ENCODE assay signal across 9 cellular contexts in the genomic region with DNA sequence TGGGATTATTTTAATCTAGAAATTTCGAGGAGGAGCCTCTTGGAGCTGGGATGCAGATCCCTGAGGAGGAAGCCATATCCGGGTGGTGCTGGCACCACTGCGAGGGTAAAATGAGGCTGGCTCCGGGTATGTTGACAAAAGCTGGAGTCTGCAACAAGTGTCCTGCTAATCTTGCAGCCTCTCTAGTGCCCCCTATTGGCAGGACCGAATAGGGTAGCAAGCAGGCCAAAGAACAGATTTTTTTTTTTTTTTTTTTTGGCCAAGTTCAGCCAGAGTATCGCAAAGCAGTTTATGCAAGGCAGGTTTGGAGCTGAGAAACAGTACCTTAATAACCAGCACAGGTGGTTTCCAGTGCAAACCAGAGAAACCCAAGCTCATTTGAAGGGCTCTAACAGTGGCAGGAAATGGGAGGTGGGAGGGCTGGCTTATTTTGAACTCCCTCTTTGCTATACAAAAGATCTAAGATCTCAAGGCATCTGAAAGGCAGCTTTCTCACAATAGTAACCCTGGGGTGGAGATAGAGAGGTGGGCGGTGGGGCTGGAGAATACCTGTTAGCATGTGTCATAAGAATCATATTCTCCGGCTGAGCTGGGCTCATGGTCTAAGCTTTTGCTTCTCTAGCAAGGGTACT. TPM values are rescaled to one million over a fixed set of nuclear protein-coding genes. Genes with fewer than 3 reads are reported as not detected.
DNase-seq lines count a peak whose midpoint lies in the region; ATAC-seq and TF ChIP-seq lines count a peak whose summit lies in the region.
"Had no signal": no experiment of that assay in that cellular context is flagged by ENCODE, and none has a peak within 500 bp of the region (broad histone marks: within the 10 kb centered on the region; RNA-seq: fewer than 3 reads in every experiment).

No MANE protein-coding gene starts in this region.

- H3F3A ChIP-seq in neural progenitor cell (ENCODE audit: low read depth): no peaks in the 10 kb centered on the region

- CTCF ChIA-PET in OCI-LY7 (lab: Charles Lee; ENCODE audit: unreplicated experiment): no interaction called here

- no peak overlapping the region for H3K27ac Mint-ChIP-seq in activated naive CD8-positive, alpha-beta T cell treated with anti-CD3 and anti-CD28 coated beads, Interleukin-2, amount 10 ng/mL, durations not matched to agents 7 days and 5 days
- no peak overlapping the region for H3K27ac Mint-ChIP-seq in neural progenitor cell

- no peaks in the 10 kb centered on the region for H3K9me2 ChIP-seq in OCI-LY7 (ENCODE audit: insufficient read depth, low read length)

- H3K36me3 Mint-ChIP-seq in activated naive CD8-positive, alpha-beta T cell treated with anti-CD3 and anti-CD28 coated beads, Interleukin-2, amount 10 ng/mL, durations not matched to agents 7 days and 5 days: no peaks in the 10 kb centered on the region
- H3K36me3 Mint-ChIP-seq in neural progenitor cell: no peaks in the 10 kb centered on the region

- H2AFZ ChIP-seq in OCI-LY7 (ENCODE audit: low read length): no peak overlapping the region
- no peak overlapping the region for H2AFZ ChIP-seq in neural progenitor cell (replicated peaks)

- no peaks in the 10 kb centered on the region for H4K20me1 ChIP-seq in OCI-LY7 (ENCODE audit: insufficient read depth, low read length)
- H4K20me1 ChIP-seq in neural progenitor cell (ENCODE audit: low read depth): no peaks in the 10 kb centered on the region

- intact Hi-C loops in OCI-LY7 (cut with micrococcal nuclease; ENCODE audit: unreplicated experiment): no loop called here
- intact Hi-C loops in right cardiac atrium (cut with DNase I): no loop called here
- intact Hi-C loops in sigmoid colon (cut with DNase I): no loop called here

- peaks cover 12% of the 10 kb centered on the region for H3K4me1 Mint-ChIP-seq in activated naive CD8-positive, alpha-beta T cell treated with anti-CD3 and anti-CD28 coated beads, Interleukin-2, amount 10 ng/mL, durations not matched to agents 7 days and 5 days
- H3K4me1 Mint-ChIP-seq in neural progenitor cell: peaks cover 8% of the 10 kb centered on the region

- no peaks in the 10 kb centered on the region for H3K79me2 ChIP-seq in OCI-LY7 (ENCODE audit: insufficient read depth, low read depth, low read length)
- H3K79me2 ChIP-seq in neural progenitor cell (ENCODE audit: low read depth): no peaks in the 10 kb centered on the region

- DNase-seq in DMS53 (lab: John Stamatoyannopoulos, UW) (peak; percentile 65), OCI-LY7 (ENCODE audit: low spot score) (peak; percentile 37), neural progenitor cell (ENCODE audit: low spot score) (peak; percentile 48), retina (no peak), right cardiac atrium (no peak), suprapubic skin (ENCODE audit: low spot score in 2 of 2) (no peak), sigmoid colon (no peak)
- peak; percentile 32 for DNase-seq in activated naive CD8-positive, alpha-beta T cell treated with anti-CD3 and anti-CD28 coated beads, Interleukin-2, amount 10 ng/mL, durations not matched to agents 7 days and 5 days

- BruUV-seq in OCI-LY7 (replicated peaks; lab: Mats Ljungman, UMichigan): no TSS peak

- H3K9me3 Mint-ChIP-seq in activated naive CD8-positive, alpha-beta T cell treated with anti-CD3 and anti-CD28 coated beads, Interleukin-2, amount 10 ng/mL, durations not matched to agents 7 days and 5 days: no peaks in the 10 kb centered on the region
- H3K9me3 Mint-ChIP-seq in neural progenitor cell: no peaks in the 10 kb centered on the region

- no peaks in the 10 kb centered on the region for H3K36me3 ChIP-seq in OCI-LY7 (ENCODE audit: insufficient read depth, low read length)
- H3K36me3 ChIP-seq in neural progenitor cell: no peaks in the 10 kb centered on the region
- no peaks in the 10 kb centered on the region for H3K36me3 ChIP-seq in suprapubic skin
- H3K36me3 ChIP-seq in sigmoid colon: no peaks in the 10 kb centered on the region
- H3K36me3 ChIP-seq: HAP-1 had no signal

- H3K27ac ChIP-seq in OCI-LY7 (ENCODE audit: low read depth, low read length, poor library complexity, severe bottlenecking): no peak overlapping the region
- H3K27ac ChIP-seq in neural progenitor cell: no peak overlapping the region
- H3K27ac ChIP-seq in right cardiac atrium (ENCODE audit: low read length): no peak overlapping the region
- H3K27ac ChIP-seq in suprapubic skin: no peak overlapping the region
- no peak overlapping the region for H3K27ac ChIP-seq in sigmoid colon

- POLR2A ChIA-PET in OCI-LY7 (lab: Charles Lee): interaction anchor here (0.6 to 0.7 kb wide), 4 partner anchors 12 to 544 kb away, joined by 3 to 5 read pairs (median 3); no protein-coding TSS in a partner anchor
- POLR2A ChIA-PET in activated naive CD8-positive, alpha-beta T cell treated with anti-CD3 and anti-CD28 coated beads, Interleukin-2, amount 10 ng/mL, durations not matched to agents 7 days and 5 days (lab: Charles Lee): interaction anchor here (0.6 to 1.0 kb wide), 3 partner anchors 12 to 942 kb away, joined by 3 to 6 read pairs (median 3); no protein-coding TSS in a partner anchor

- H3K4me1 ChIP-seq in OCI-LY7 (ENCODE audit: insufficient read depth, low read length, poor library complexity, severe bottlenecking) (no peaks in the 10 kb centered on the region), neural progenitor cell (no peaks in the 10 kb centered on the region), right cardiac atrium (ENCODE audit: control insufficient read depth, insufficient read depth, low read length) (no peaks in the 10 kb centered on the region), suprapubic skin (peaks cover 7% of the 10 kb centered on the region), sigmoid colon (peaks cover 0 to 25% (median 11%) of the 10 kb centered on the region in 4 donors)

- TF ChIP-seq POLR2A in suprapubic skin (IDR thresholded peaks at IDR 0.05): no peak
- no peak for TF ChIP-seq POLR2A in sigmoid colon (IDR thresholded peaks at IDR 0.05)

- H3K4me3 ChIP-seq in OCI-LY7 (ENCODE audit: low read depth, low read length, poor library complexity, severe bottlenecking): no peak overlapping the region
- no peak overlapping the region for H3K4me3 ChIP-seq in neural progenitor cell
- H3K4me3 ChIP-seq in right cardiac atrium (ENCODE audit: low read length): no peak overlapping the region
- H3K4me3 ChIP-seq in suprapubic skin: no peak overlapping the region
- no peak overlapping the region for H3K4me3 ChIP-seq in sigmoid colon
- H3K4me3 ChIP-seq: HAP-1 had no signal

- TF ChIP-seq CTCF in OCI-LY7 (conservative IDR thresholded peaks at IDR 0.05; ENCODE audit: low read length) (peak; percentile 84), neural progenitor cell (IDR thresholded peaks at IDR 0.05) (peak; percentile 59), suprapubic skin (IDR thresholded peaks at IDR 0.05) (no peak), sigmoid colon (IDR thresholded peaks at IDR 0.05) (no peak)

- H3K27me3 Mint-ChIP-seq in activated naive CD8-positive, alpha-beta T cell treated with anti-CD3 and anti-CD28 coated beads, Interleukin-2, amount 10 ng/mL, durations not matched to agents 7 days and 5 days: peaks cover 4% of the 10 kb centered on the region
- H3K27me3 Mint-ChIP-seq in neural progenitor cell (ENCODE audit: insufficient read depth, low read depth): peaks cover 4% of the 10 kb centered on the region

- H3K9me3 ChIP-seq in OCI-LY7 (ENCODE audit: low read length) (no peaks in the 10 kb centered on the region), neural progenitor cell (ENCODE audit: low read depth) (no peaks in the 10 kb centered on the region), right cardiac atrium (ENCODE audit: control insufficient read depth, low read length) (no peaks in the 10 kb centered on the region), suprapubic skin (no peaks in the 10 kb centered on the region), sigmoid colon (no peaks in the 10 kb centered on the region)
- H3K9me3 ChIP-seq: HAP-1 had no signal

- H3K9ac ChIP-seq in neural progenitor cell: no peak overlapping the region

- peak; percentile 70 for ATAC-seq in activated naive CD8-positive, alpha-beta T cell treated with anti-CD3 and anti-CD28 coated beads, Interleukin-2, amount 10 ng/mL, durations not matched to agents 7 days and 5 days (ENCODE audit: low read depth)
- ATAC-seq in right cardiac atrium: no peak

- WGBS in right cardiac atrium: 71% methylated on average over 8 of the region's 8 CpGs
- WGBS in suprapubic skin: 78% methylated on average over 8 of the region's 8 CpGs
- 72 to 79% methylated on average over 8 of the region's 8 CpGs for WGBS in sigmoid colon, 2 donors

- no peak for TF ChIP-seq EP300 in suprapubic skin (IDR thresholded peaks at IDR 0.05)
- no peak for TF ChIP-seq EP300 in sigmoid colon (IDR thresholded peaks at IDR 0.05)

- H3K4me2 ChIP-seq in OCI-LY7 (ENCODE audit: low read length) (no peak overlapping the region), neural progenitor cell (no peak overlapping the region)

- no peak overlapping the region for H3K4me3 Mint-ChIP-seq in activated naive CD8-positive, alpha-beta T cell treated with anti-CD3 and anti-CD28 coated beads, Interleukin-2, amount 10 ng/mL, durations not matched to agents 7 days and 5 days
- no peak overlapping the region for H3K4me3 Mint-ChIP-seq in neural progenitor cell

- H3K27me3 ChIP-seq in neural progenitor cell (no peaks in the 10 kb centered on the region), right cardiac atrium (ENCODE audit: control insufficient read depth, insufficient read depth) (no peaks in the 10 kb centered on the region), suprapubic skin (no peaks in the 10 kb centered on the region), sigmoid colon (no peaks in the 10 kb centered on the region)

RNA-seq across cellular contexts. Expression of gene OCIAD2, which starts 38.2 kb away (rescaled TPM):
- 102 and 125 TPM in 2 replicates for total RNA-seq in OCI-LY7 (2014; rRNA removed; shearing (Covaris generic))
- total RNA-seq in OCI-LY7 (2022) (65.9 and 76.1 TPM in 2 replicates), neural progenitor cell (ENCODE audit: low replicate concordance) (25.0 and 28.8 TPM in 2 replicates), right cardiac atrium (10 to 100 TPM; 12.5 to 20.8 (median 15.7) TPM), suprapubic skin (100 to 1,000 TPM in 1 of 4 donors, 10 to 100 TPM in 3; 15.8 to 167 (median 36.1) TPM), sigmoid colon (10 to 100 TPM in 2 of 4 donors, 1 to 10 TPM in 2; 7.1 to 21.8 (median 11.4) TPM)
- total RNA-seq in activated naive CD8-positive, alpha-beta T cell treated with anti-CD3 and anti-CD28 coated beads, Interleukin-2, amount 10 ng/mL, durations not matched to agents 7 days and 5 days: 10 to 100 TPM; 85.1 to 85.7 TPM
- polyA plus RNA-seq in right cardiac atrium (21.4 TPM), sigmoid colon (100 to 1,000 TPM in 1 of 3 donors, 10 to 100 TPM in 2; 78.9 to 188 (median 91.9) TPM)

RNA-seq across cellular contexts. Expression of gene CWH43, which starts 41.3 kb away (rescaled TPM):
- not detected in 2 replicates for total RNA-seq in OCI-LY7 (2014; rRNA removed; shearing (Covaris generic))
- not detected in 2 replicates for total RNA-seq in OCI-LY7 (2022)
- total RNA-seq in activated naive CD8-positive, alpha-beta T cell treated with anti-CD3 and anti-CD28 coated beads, Interleukin-2, amount 10 ng/mL, durations not matched to agents 7 days and 5 days: not detected
- not detected in 2 replicates for total RNA-seq in neural progenitor cell (ENCODE audit: low replicate concordance)
- not detected for total RNA-seq in right cardiac atrium
- not detected for polyA plus RNA-seq in right cardiac atrium
- total RNA-seq in suprapubic skin: 10 to 100 TPM; 31.5 to 51.6 (median 39.6) TPM
- total RNA-seq in sigmoid colon: not detected
- polyA plus RNA-seq in sigmoid colon: 1 to 10 TPM; 2.4 to 9.1 (median 4.6) TPM

Comparison
In these comparisons a context has a peak if more than half of its experiments do, and no peak if none do; other contexts are left out.
1. DNase-seq: peak in DMS53 (single experiment), OCI-LY7 (single experiment), activated naive CD8-positive, alpha-beta T cell treated with anti-CD3 and anti-CD28 coated beads, Interleukin-2, amount 10 ng/mL, durations not matched to agents 7 days and 5 days (single experiment) and neural progenitor cell (single experiment); none in retina (single experiment), right cardiac atrium (0 of 3), suprapubic skin (0 of 2) and sigmoid colon (single experiment).
2. CTCF ChIP-seq: peak in OCI-LY7 (single experiment) and neural progenitor cell (single experiment); none in suprapubic skin (0 of 2) and sigmoid colon (0 of 4).
3. RNA of gene CWH43, which starts 41.3 kb away (total RNA-seq): 31.5 to 51.6 TPM in suprapubic skin; not detected in OCI-LY7, not detected in activated naive CD8-positive, alpha-beta T cell treated with anti-CD3 and anti-CD28 coated beads, Interleukin-2, amount 10 ng/mL, durations not matched to agents 7 days and 5 days, not detected in neural progenitor cell, not detected in right cardiac atrium and not detected in sigmoid colon; every median in the first group is over 10 times any median in the second.